1 cellular context compared by ENCODE assay signal in genomic region chr13:111614009-111614408, GRCh38.
TF ChIP-seq lines count a peak whose summit lies in the region.

No MANE protein-coding gene starts in this region.

TF ChIP-seq in liver, 16 proteins besides CTCF, POLR2A, EP300 and RAD21:
- no peak for TF ChIP-seq REST (IDR thresholded peaks at IDR 0.05)
- no peak for TF ChIP-seq HNF4G (IDR thresholded peaks at IDR 0.05)
- no peak for TF ChIP-seq JUND (IDR thresholded peaks at IDR 0.05)
- no peak for TF ChIP-seq ATF3 (IDR thresholded peaks at IDR 0.05)
- TF ChIP-seq FOXA1 (IDR thresholded peaks at IDR 0.05): no peak
- peak in 1 of 2 donors; percentile 25 for TF ChIP-seq HNF4A (conservative IDR thresholded peaks at IDR 0.05)
- TF ChIP-seq, protein P1, sequence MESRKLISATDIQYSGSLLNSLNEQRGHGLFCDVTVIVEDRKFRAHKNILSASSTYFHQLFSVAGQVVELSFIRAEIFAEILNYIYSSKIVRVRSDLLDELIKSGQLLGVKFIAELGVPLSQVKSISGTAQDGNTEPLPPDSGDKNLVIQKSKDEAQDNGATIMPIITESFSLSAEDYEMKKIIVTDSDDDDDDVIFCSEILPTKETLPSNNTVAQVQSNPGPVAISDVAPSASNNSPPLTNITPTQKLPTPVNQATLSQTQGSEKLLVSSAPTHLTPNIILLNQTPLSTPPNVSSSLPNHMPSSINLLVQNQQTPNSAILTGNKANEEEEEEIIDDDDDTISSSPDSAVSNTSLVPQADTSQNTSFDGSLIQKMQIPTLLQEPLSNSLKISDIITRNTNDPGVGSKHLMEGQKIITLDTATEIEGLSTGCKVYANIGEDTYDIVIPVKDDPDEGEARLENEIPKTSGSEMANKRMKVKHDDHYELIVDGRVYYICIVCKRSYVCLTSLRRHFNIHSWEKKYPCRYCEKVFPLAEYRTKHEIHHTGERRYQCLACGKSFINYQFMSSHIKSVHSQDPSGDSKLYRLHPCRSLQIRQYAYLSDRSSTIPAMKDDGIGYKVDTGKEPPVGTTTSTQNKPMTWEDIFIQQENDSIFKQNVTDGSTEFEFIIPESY (IDR thresholded peaks at IDR 0.05): no peak
